10 cellular contexts compared by ENCODE assay signal in genomic region chr12:94172031-94172430, GRCh38. TPM values are rescaled to one million over a fixed set of nuclear protein-coding genes. Genes with fewer than 3 reads are reported as not detected.
DNase-seq lines count a peak whose midpoint lies in the region; ATAC-seq and FAIRE-seq lines count a peak whose summit lies in the region.
"Had no signal": no experiment of that assay in that cellular context is flagged by ENCODE, and none has a peak within 500 bp of the region (broad histone marks: within the 10 kb centered on the region; RNA-seq: fewer than 3 reads in every experiment).

No MANE protein-coding gene starts in this region.

- no peak overlapping the region for H3K4me3 Mint-ChIP-seq in dendritic cell treated with granulocyte-macrophage colony-stimulating factor and Interleukin-4, amounts not matched to agents 40 ng/mL and 50 ng/mL, for 4 days

- no peaks in the 10 kb centered on the region for H4K20me1 ChIP-seq in Karpas-422 (ENCODE audit: insufficient read depth, low read depth, low read length)

- no peaks in the 10 kb centered on the region for H3K79me2 ChIP-seq in Karpas-422 (ENCODE audit: low read length)

- FAIRE-seq in GM19239 (lab: Jason Lieb, UNC) = peak; percentile 73

- no peak for ATAC-seq in HG03520 (IDR thresholded peaks at IDR 0.05; ENCODE audit: unreplicated experiment)

- H3K27me3 ChIP-seq in Karpas-422 (ENCODE audit: low read length) = no peaks in the 10 kb centered on the region

- H3K4me1 Mint-ChIP-seq in dendritic cell treated with granulocyte-macrophage colony-stimulating factor and Interleukin-4, amounts not matched to agents 40 ng/mL and 50 ng/mL, for 4 days (ENCODE audit: low read depth) = peaks cover 65% of the 10 kb centered on the region

- H3K27ac Mint-ChIP-seq in dendritic cell treated with granulocyte-macrophage colony-stimulating factor and Interleukin-4, amounts not matched to agents 40 ng/mL and 50 ng/mL, for 4 days = peak overlapping the region; percentile 62

- peaks cover 2% of the 10 kb centered on the region for H3K9me3 Mint-ChIP-seq in dendritic cell treated with granulocyte-macrophage colony-stimulating factor and Interleukin-4, amounts not matched to agents 40 ng/mL and 50 ng/mL, for 4 days

- H3K36me3 Mint-ChIP-seq in dendritic cell treated with granulocyte-macrophage colony-stimulating factor and Interleukin-4, amounts not matched to agents 40 ng/mL and 50 ng/mL, for 4 days (ENCODE audit: low read depth) = peaks cover 5% of the 10 kb centered on the region

- no peak overlapping the region for H3K27ac ChIP-seq in Karpas-422 (ENCODE audit: low read length)

- DNase-seq in GM19239 (ENCODE audit: insufficient read length, low spot score) (no peak), RKO (ENCODE audit: low spot score) (peak; percentile 47), amniotic stem cell (lab: John Stamatoyannopoulos, UW) (no peak), AG20443 (ENCODE audit: low spot score) (no peak), Karpas-422 (no peak)
- DNase-seq in stimulated activated CD4-positive, alpha-beta T cell treated with anti-CD3 and anti-CD28 coated beads, Interleukin-12 subunit alpha, Interleukin-12 subunit beta, amount 100 ng/mL, for 48 hours (ENCODE audit: low read depth in 2 of 3, low spot score in 1 of 3) = peak in 2 of 3 donors; percentile 28 to 39
- DNase-seq: dermis blood vessel endothelial cell, NCI-H1105 had no signal

- H2AFZ ChIP-seq in Karpas-422 (ENCODE audit: low read length) = no peak overlapping the region

- no peaks in the 10 kb centered on the region for H3K36me3 ChIP-seq in Karpas-422 (ENCODE audit: insufficient read depth, low read length)

- no peaks in the 10 kb centered on the region for H3K9me3 ChIP-seq in Karpas-422 (ENCODE audit: low read length)

- H3K4me3 ChIP-seq in Karpas-422 (ENCODE audit: low read length) = no peak overlapping the region

- no peaks in the 10 kb centered on the region for H3K9me2 ChIP-seq in Karpas-422 (replicated peaks; ENCODE audit: insufficient read depth, low read length)

- H3K27me3 Mint-ChIP-seq in dendritic cell treated with granulocyte-macrophage colony-stimulating factor and Interleukin-4, amounts not matched to agents 40 ng/mL and 50 ng/mL, for 4 days = no peaks in the 10 kb centered on the region

- no peak overlapping the region for H3K4me2 ChIP-seq in Karpas-422 (ENCODE audit: low read depth, low read length, poor library complexity, severe bottlenecking)

- no peak overlapping the region for H3K9ac ChIP-seq in Karpas-422 (ENCODE audit: low read length)

- peaks cover 36% of the 10 kb centered on the region for H3K4me1 ChIP-seq in Karpas-422 (ENCODE audit: low read length)

- intact Hi-C loops in dendritic cell treated with granulocyte-macrophage colony-stimulating factor and Interleukin-4, amounts not matched to agents 40 ng/mL and 50 ng/mL, for 4 days (cut with micrococcal nuclease) = no loop called here

RNA-seq across cellular contexts. Expression of gene PLXNC1, which starts 23.7 kb away (rescaled TPM):
- total RNA-seq in Karpas-422 (2014; rRNA removed; shearing (Covaris generic); ENCODE audit: low replicate concordance) = 7.9 and 11.9 TPM in 2 replicates

Comparison
In these comparisons a context has a peak if more than half of its experiments do, and no peak if none do; other contexts are left out.
1. DNase-seq: peak in RKO (single experiment) and stimulated activated CD4-positive, alpha-beta T cell treated with anti-CD3 and anti-CD28 coated beads, Interleukin-12 subunit alpha, Interleukin-12 subunit beta, amount 100 ng/mL, for 48 hours (2 of 3); none in GM19239 (single experiment), amniotic stem cell (single experiment), AG20443 (single experiment) and Karpas-422 (single experiment).